Comparison of ENCODE assay signal across 25 cellular contexts in the genomic region with DNA sequence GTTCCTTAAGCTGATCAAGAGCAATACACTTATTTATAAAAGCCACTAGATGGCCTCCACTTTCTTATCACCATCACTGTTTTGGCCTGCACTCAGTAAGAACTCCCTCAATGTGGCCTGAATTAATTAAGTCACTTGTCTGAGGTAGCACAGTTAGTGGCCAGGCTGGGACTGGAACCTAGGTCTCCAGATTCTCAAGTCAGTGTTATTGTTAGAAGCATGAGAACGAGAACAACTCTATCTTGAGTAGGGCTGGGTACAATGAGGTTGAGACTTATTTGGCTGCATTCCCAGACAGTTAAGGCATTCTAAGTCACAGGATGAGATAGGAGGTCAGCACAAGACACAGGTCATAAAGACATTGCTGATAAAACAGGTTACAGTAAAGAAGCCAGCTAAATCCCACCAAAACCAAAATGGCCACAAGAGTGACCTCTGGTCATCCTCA.
A peak's percentile ranks its signal among the peaks of the same experiment; 100 is the strongest.
DNase-seq lines count a peak whose midpoint lies in the region; ATAC-seq and TF ChIP-seq lines count a peak whose summit lies in the region.
"Had no signal": no experiment of that assay in that cellular context is flagged by ENCODE, and none has a peak within 500 bp of the region (broad histone marks: within the 10 kb centered on the region; RNA-seq: fewer than 3 reads in every experiment).

No MANE protein-coding gene starts in this region.

- no peak overlapping the region for H3K9ac ChIP-seq in OCI-LY3 (ENCODE audit: low read length)
- H3K9ac ChIP-seq: neural progenitor cell had no signal

- no peaks in the 10 kb centered on the region for H3K4me1 Mint-ChIP-seq in MCF 10A (ENCODE audit: insufficient read depth, unreplicated experiment)
- H3K4me1 Mint-ChIP-seq: neural progenitor cell had no signal

- DNase-seq in HT-29 (ENCODE audit: low spot score) (peak; percentile 2), amniotic epithelial cell (ENCODE audit: low read depth) (peak; percentile 4), myocyte (ENCODE audit: low read depth) (peak; percentile 8), MCF 10A (ENCODE audit: unreplicated experiment) (no peak)
- DNase-seq in activated CD4-positive, alpha-beta T cell treated with anti-CD3 and anti-CD28 coated beads for 4 hours, result no peak
- DNase-seq: activated CD4-positive, alpha-beta T cell treated with anti-CD3 and anti-CD28 coated beads, Interleukin-2, amount 10 ng/mL, durations not matched to agents 7 days and 5 days; activated CD8-positive, alpha-beta memory T cell treated with anti-CD3 and anti-CD28 coated beads, Interleukin-2, amount 50 U/mL, for 4 hours; activated effector memory CD4-positive, alpha-beta T cell treated with Interleukin-2 at 50 U/mL for 16 hours; body of pancreas; CD8-positive, alpha-beta T cell; effector memory CD4-positive, alpha-beta T cell; MG63; NCI-H187 treated with DMSO at 0.1 percent for 48 hours; NCI-H226; Peyer's patch; stimulated activated CD4-positive, alpha-beta T cell treated with anti-CD3 and anti-CD28 coated beads, Interleukin-2, amount 100 ng/mL, for 48 hours; transverse colon had no signal

- no peak overlapping the region for H3K4me3 Mint-ChIP-seq in MCF 10A (ENCODE audit: unreplicated experiment)
- H3K4me3 Mint-ChIP-seq: activated CD4-positive, alpha-beta T cell treated with anti-CD3 and anti-CD28 coated beads, Interleukin-2, amount 10 ng/mL, durations not matched to agents 7 days and 5 days; CD8-positive, alpha-beta T cell; neural progenitor cell; stimulated activated naive CD8-positive, alpha-beta T cell treated with anti-CD3 and anti-CD28 coated beads, Interleukin-15, Interleukin-2, amounts not matched to agents 100 ng/mL and 50 ng/mL, for 24 hours had no signal

- no peaks in the 10 kb centered on the region for H3K36me3 Mint-ChIP-seq in MCF 10A (ENCODE audit: insufficient read depth, unreplicated experiment)
- H3K36me3 Mint-ChIP-seq: CD8-positive, alpha-beta T cell; neural progenitor cell had no signal

- H3K79me2 ChIP-seq in OCI-LY3 (ENCODE audit: low read length), result no peaks in the 10 kb centered on the region

- CTCF ChIA-PET in MCF 10A (lab: Yijun Ruan, JAX), result interaction anchor here (0.5 to 0.7 kb wide), 2 partner anchors 72 to 280 kb away, joined by 3 read pairs; no protein-coding TSS in a partner anchor

- H3K4me1 ChIP-seq in OCI-LY3 (ENCODE audit: low read length), result no peaks in the 10 kb centered on the region
- H3K4me1 ChIP-seq: body of pancreas, neural progenitor cell, Peyer's patch, prostate gland, transverse colon had no signal

- no peaks in the 10 kb centered on the region for H3K27me3 Mint-ChIP-seq in MCF 10A (ENCODE audit: insufficient read depth, unreplicated experiment)
- H3K27me3 Mint-ChIP-seq: activated CD4-positive, alpha-beta T cell treated with anti-CD3 and anti-CD28 coated beads, Interleukin-2, amount 10 ng/mL, durations not matched to agents 7 days and 5 days had no signal

- BruUV-seq in MCF 10A (replicated peaks; lab: Mats Ljungman, UMichigan), result no TSS peak

- H3K4me3 ChIP-seq in OCI-LY3 (ENCODE audit: low read length), result no peak overlapping the region
- H3K4me3 ChIP-seq: body of pancreas, MG63, neural progenitor cell, Peyer's patch, prostate gland, skin epidermis, transverse colon had no signal

- H3K4me2 ChIP-seq in OCI-LY3 (ENCODE audit: low read length), result no peak overlapping the region
- H3K4me2 ChIP-seq: neural progenitor cell had no signal

- POLR2A ChIA-PET in MCF 10A (lab: Yijun Ruan, JAX), result interaction anchor here (0.6 kb wide), 1 partner anchor 865 kb away, joined by 3 read pairs; no protein-coding TSS in a partner anchor

- intact Hi-C loops in MCF 10A (cut with micrococcal nuclease), result no loop called here

- H2AFZ ChIP-seq in OCI-LY3 (ENCODE audit: low read depth, low read length), result no peak overlapping the region
- H2AFZ ChIP-seq: neural progenitor cell had no signal

- no peaks in the 10 kb centered on the region for H3K9me3 Mint-ChIP-seq in MCF 10A (ENCODE audit: unreplicated experiment)
- H3K9me3 Mint-ChIP-seq: stimulated activated naive CD8-positive, alpha-beta T cell treated with anti-CD3 and anti-CD28 coated beads, Interleukin-15, Interleukin-2, amounts not matched to agents 100 ng/mL and 50 ng/mL, for 24 hours had no signal

- no peaks in the 10 kb centered on the region for H3K27me3 ChIP-seq in OCI-LY3 (ENCODE audit: low read depth, low read length)
- H3K27me3 ChIP-seq: body of pancreas, MG63, neural progenitor cell, Peyer's patch, transverse colon had no signal

- TF ChIP-seq CTCF in OCI-LY3 (IDR thresholded peaks at IDR 0.05; ENCODE audit: low read depth, low read length) (peak; percentile 28; the same call in 1 of the 2 replicates), MCF 10A (IDR thresholded peaks at IDR 0.05; ENCODE audit: unreplicated experiment) (no peak)

- H3K36me3 ChIP-seq in OCI-LY3 (replicated peaks; ENCODE audit: low read depth, low read length), result no peaks in the 10 kb centered on the region
- H3K36me3 ChIP-seq: MG63, neural progenitor cell, Peyer's patch, prostate gland, transverse colon had no signal

- no peaks in the 10 kb centered on the region for H4K20me1 ChIP-seq in OCI-LY3 (ENCODE audit: insufficient read depth, low read length)

- H3K27ac ChIP-seq in OCI-LY3 (ENCODE audit: low read length), result no peak overlapping the region
- H3K27ac ChIP-seq: body of pancreas, neural progenitor cell, Peyer's patch, prostate gland, skin epidermis, transverse colon had no signal

- no peak for ATAC-seq in GM19455 (IDR thresholded peaks at IDR 0.05; ENCODE audit: unreplicated experiment)
- ATAC-seq: body of pancreas; CD8-positive, alpha-beta T cell; HepG2; SK-N-SH treated with all-trans-retinoic acid at 6 μM for 48 hours had no signal

- H3K9me3 ChIP-seq in OCI-LY3 (ENCODE audit: insufficient read depth, low read length), result no peaks in the 10 kb centered on the region
- H3K9me3 ChIP-seq: body of pancreas, MG63, Peyer's patch, prostate gland, transverse colon had no signal

- no peak overlapping the region for H3K27ac Mint-ChIP-seq in MCF 10A (ENCODE audit: low read depth, unreplicated experiment)
- H3K27ac Mint-ChIP-seq: activated CD4-positive, alpha-beta T cell treated with anti-CD3 and anti-CD28 coated beads, Interleukin-2, amount 10 ng/mL, durations not matched to agents 7 days and 5 days; CD8-positive, alpha-beta T cell; neural progenitor cell; stimulated activated naive CD8-positive, alpha-beta T cell treated with anti-CD3 and anti-CD28 coated beads, Interleukin-15, Interleukin-2, amounts not matched to agents 100 ng/mL and 50 ng/mL, for 24 hours had no signal

Comparison
In these comparisons a context has a peak if more than half of its experiments do, and no peak if none do; other contexts are left out.
1. DNase-seq: peak in HT-29 (single experiment), amniotic epithelial cell (single experiment) and myocyte (single experiment); none in activated CD4-positive, alpha-beta T cell treated with anti-CD3 and anti-CD28 coated beads for 4 hours (0 of 2) and MCF 10A (single experiment).